17 cellular contexts compared by ENCODE assay signal in genomic region chr5:133912951-133913350, GRCh38. TPM values are rescaled to one million over a fixed set of nuclear protein-coding genes. Genes with fewer than 3 reads are reported as not detected.
DNase-seq lines count a peak whose midpoint lies in the region; ATAC-seq and TF ChIP-seq lines count a peak whose summit lies in the region.
"Had no signal": no experiment of that assay in that cellular context is flagged by ENCODE, and none has a peak within 500 bp of the region (broad histone marks: within the 10 kb centered on the region; RNA-seq: fewer than 3 reads in every experiment).

No MANE protein-coding gene starts in this region.

- H3K27ac ChIP-seq in SJCRH30: peak overlapping the region; percentile 40
- H3K27ac ChIP-seq in osteoblast (ENCODE audit: low read depth, low read length): no peak overlapping the region
- H3K27ac ChIP-seq in endodermal cell (ENCODE audit: low read depth, low read length): no peak overlapping the region
- H3K27ac ChIP-seq: BLaER1, C4-2B, GM23248 had no signal

- TF ChIP-seq CTCF in osteoblast (IDR thresholded peaks at IDR 0.05; ENCODE audit: extremely low read depth, low read depth, low read length) (no peak), endodermal cell (conservative IDR thresholded peaks at IDR 0.05) (no peak)

- H3K27me3 ChIP-seq in SJCRH30 (no peaks in the 10 kb centered on the region), osteoblast (ENCODE audit: insufficient read depth, low read length) (peaks cover 10% of the 10 kb centered on the region), endodermal cell (ENCODE audit: control insufficient read depth, insufficient read depth, low read length, poor library complexity, severe bottlenecking) (no peaks in the 10 kb centered on the region)
- H3K27me3 ChIP-seq: BLaER1 had no signal

- H3K4me1 Mint-ChIP-seq in endodermal cell: no peaks in the 10 kb centered on the region
- H3K4me1 Mint-ChIP-seq: CD4-positive, CD25-positive, alpha-beta regulatory T cell had no signal

- no peak overlapping the region for H2AFZ ChIP-seq in osteoblast (ENCODE audit: low read length)
- H2AFZ ChIP-seq: GM23248 had no signal

- peak; percentile 70 to 84 for DNase-seq in SJCRH30
- peak; percentile 10 for DNase-seq in osteoblast (ENCODE audit: insufficient read length, low spot score, missing footprints)
- DNase-seq in dedifferentiated amniotic fluid mesenchymal stem cell (ENCODE audit: extremely low spot score): no peak
- DNase-seq in activated gamma-delta T cell treated with Interleukin-2 at 50 U/mL for 16 hours: no peak
- DNase-seq in endodermal cell: no peak
- DNase-seq: Caco-2; CD4-positive, CD25-positive, alpha-beta regulatory T cell; CD8-positive, alpha-beta T cell; DMS153; DND-41; GM23248; H9 had no signal

- H3K36me3 ChIP-seq in SJCRH30: no peaks in the 10 kb centered on the region
- no peaks in the 10 kb centered on the region for H3K36me3 ChIP-seq in osteoblast (ENCODE audit: insufficient read depth, low read length)
- H3K36me3 ChIP-seq in endodermal cell (ENCODE audit: control insufficient read depth, insufficient read depth, low read length): no peaks in the 10 kb centered on the region
- H3K36me3 ChIP-seq: BLaER1 had no signal

- no peaks in the 10 kb centered on the region for H4K20me1 ChIP-seq in osteoblast (ENCODE audit: insufficient read depth, low read length)
- H4K20me1 ChIP-seq: BLaER1 had no signal

- H3K9me3 ChIP-seq in SJCRH30 (replicated peaks) (no peaks in the 10 kb centered on the region), osteoblast (ENCODE audit: low read depth, low read length) (no peaks in the 10 kb centered on the region), endodermal cell (ENCODE audit: control insufficient read depth, low read length) (no peaks in the 10 kb centered on the region)
- H3K9me3 ChIP-seq: BLaER1, Caco-2 had no signal

- H3K4me1 ChIP-seq in SJCRH30 (peaks cover 29% of the 10 kb centered on the region), osteoblast (ENCODE audit: insufficient read depth, low read length) (no peaks in the 10 kb centered on the region), endodermal cell (ENCODE audit: control insufficient read depth, insufficient read depth, low read length) (no peaks in the 10 kb centered on the region)
- H3K4me1 ChIP-seq: Caco-2 had no signal

- no peak overlapping the region for H3K27ac Mint-ChIP-seq in endodermal cell
- H3K27ac Mint-ChIP-seq: CD4-positive, CD25-positive, alpha-beta regulatory T cell; CD8-positive, alpha-beta T cell; H9 had no signal

- no peaks in the 10 kb centered on the region for H3K36me3 Mint-ChIP-seq in endodermal cell (ENCODE audit: low read depth)
- H3K36me3 Mint-ChIP-seq: CD4-positive, CD25-positive, alpha-beta regulatory T cell; CD8-positive, alpha-beta T cell had no signal

- no peaks in the 10 kb centered on the region for H3K27me3 Mint-ChIP-seq in endodermal cell (ENCODE audit: insufficient read depth)

- 90 to 94% methylated on average over 10 of the region's 10 CpGs for WGBS in endodermal cell (ENCODE audit: insufficient coverage in 1 of 2, insufficient read length in 1 of 2), 2 experiments

- no peak overlapping the region for H3K4me2 ChIP-seq in osteoblast (ENCODE audit: insufficient read depth, low read length)
- H3K4me2 ChIP-seq: BLaER1 had no signal

- ATAC-seq in SK-N-SH treated with all-trans-retinoic acid at 6 μM for 48 hours (no peak), HG03039 (IDR thresholded peaks at IDR 0.05; ENCODE audit: unreplicated experiment) (no peak)
- ATAC-seq: CD8-positive, alpha-beta T cell; HCT116 had no signal

- H3K4me3 Mint-ChIP-seq in endodermal cell: no peak overlapping the region
- H3K4me3 Mint-ChIP-seq: CD4-positive, CD25-positive, alpha-beta regulatory T cell; CD8-positive, alpha-beta T cell; H9 had no signal

- H3K9ac ChIP-seq in endodermal cell (ENCODE audit: extremely low read depth, low read length, poor library complexity, severe bottlenecking): no peak overlapping the region
- H3K9ac ChIP-seq: BLaER1, GM23248 had no signal

- H3K9me3 Mint-ChIP-seq in endodermal cell: no peaks in the 10 kb centered on the region
- H3K9me3 Mint-ChIP-seq: CD4-positive, CD25-positive, alpha-beta regulatory T cell; CD8-positive, alpha-beta T cell; H9 had no signal

- no peak overlapping the region for H3K4me3 ChIP-seq in SJCRH30
- H3K4me3 ChIP-seq in osteoblast (ENCODE audit: insufficient read depth, low read length): no peak overlapping the region
- H3K4me3 ChIP-seq in endodermal cell (ENCODE audit: low read length): no peak overlapping the region
- H3K4me3 ChIP-seq: BLaER1, GM23248 had no signal

- no peaks in the 10 kb centered on the region for H3K79me2 ChIP-seq in osteoblast (ENCODE audit: insufficient read depth, low read length)

TF ChIP-seq in SK-N-SH treated with all-trans-retinoic acid at 6 μM for 48 hours, 23 proteins besides CTCF, POLR2A, EP300 and RAD21:
- TF ChIP-seq SNAI2 (CRISPR knock-in tag; IDR thresholded peaks at IDR 0.05) (no peak), TCF4 (CRISPR knock-in tag; IDR thresholded peaks at IDR 0.05; ENCODE audit: borderline replicate concordance) (peak; percentile 62; the same call in 1 of the 2 replicates)

RNA-seq across cellular contexts. Expression of gene C5orf15, which starts 55.5 kb away (rescaled TPM):
- total RNA-seq in SJCRH30 (2014; rRNA removed; shearing (Covaris generic)): 78.3 and 82.3 TPM in 2 replicates
- total RNA-seq in osteoblast (68.4 and 77.2 TPM in 2 replicates), endodermal cell (10 to 100 TPM; 37.6 to 37.7 TPM)
- polyA plus RNA-seq in endodermal cell (2013, experiment 1 of 2): 64.4 TPM
- 60.7 TPM for polyA plus RNA-seq in endodermal cell (2013, experiment 2 of 2)

Comparison
In these comparisons a context has a peak if more than half of its experiments do, and no peak if none do; other contexts are left out.
1. DNase-seq: peak in SJCRH30 (2 of 2) and osteoblast (single experiment); none in dedifferentiated amniotic fluid mesenchymal stem cell (single experiment), activated gamma-delta T cell treated with Interleukin-2 at 50 U/mL for 16 hours (single experiment) and endodermal cell (single experiment).